16 cellular contexts compared by ENCODE assay signal in genomic region chr1:55526716-55527115, GRCh38.
DNase-seq lines count a peak whose midpoint lies in the region; ATAC-seq and TF ChIP-seq lines count a peak whose summit lies in the region.
"Had no signal": no experiment of that assay in that cellular context is flagged by ENCODE, and none has a peak within 500 bp of the region (broad histone marks: within the 10 kb centered on the region; RNA-seq: fewer than 3 reads in every experiment).

No MANE protein-coding gene starts in this region.

- DNase-seq in DMS 273 (lab: John Stamatoyannopoulos, UW; ENCODE audit: unreplicated experiment) (peak; percentile 23), DMS 273 treated with DMSO at 0.1 percent for 48 hours (lab: John Stamatoyannopoulos, UW) (no peak), NCI-H524 treated with DMSO at 0.1 percent for 48 hours (lab: John Stamatoyannopoulos, UW) (peak; percentile 87), mesendoderm (peak; percentile 2), vagina (ENCODE audit: extremely low spot score in 2 of 2) (no peak), NCI-H345 (lab: John Stamatoyannopoulos, UW) (no peak), cerebellar nuclear complex (lab: John Stamatoyannopoulos, UW) (no peak)
- DNase-seq: AML-193; Caco-2; CD4-positive, alpha-beta T cell; HCEC 1CT had no signal

- H3K79me1 ChIP-seq in mesendoderm (ENCODE audit: low read length): no peaks in the 10 kb centered on the region

- no CpG with 5 or more reads among the region's 3 CpGs for WGBS in mesendoderm (ENCODE audit: extremely low coverage, insufficient coverage, low lambda C conversion rate)

- H3K4me2 ChIP-seq in mesendoderm (ENCODE audit: low read length): no peak overlapping the region
- H3K4me2 ChIP-seq: A549, GM23338 had no signal

- TF ChIP-seq CTCF in vagina (IDR thresholded peaks at IDR 0.05): no peak

- no peak overlapping the region for H4K8ac ChIP-seq in mesendoderm (ENCODE audit: low read depth, low read length)

- no peak for ATAC-seq in HG02884 (IDR thresholded peaks at IDR 0.05; ENCODE audit: unreplicated experiment)
- ATAC-seq: A549, GM23338 had no signal

- intact Hi-C loops in vagina (cut with DNase I): no loop called here

- no peak overlapping the region for H2BK5ac ChIP-seq in mesendoderm (ENCODE audit: low read length)

- H3K27ac ChIP-seq in mesendoderm (ENCODE audit: low read depth, low read length) (no peak overlapping the region), vagina (peak overlapping the region; percentile 6)
- H3K27ac ChIP-seq: 22Rv1, C4-2B had no signal

- H3K79me2 ChIP-seq in mesendoderm (ENCODE audit: control insufficient read depth, insufficient read depth, low read length): no peaks in the 10 kb centered on the region

- no peak overlapping the region for H4K5ac ChIP-seq in mesendoderm (ENCODE audit: low read length)

- H3K4me1 ChIP-seq in mesendoderm (ENCODE audit: control insufficient read depth, low read depth, low read length) (no peaks in the 10 kb centered on the region), vagina (no peaks in the 10 kb centered on the region)

- H2AK5ac ChIP-seq in mesendoderm (ENCODE audit: low read length): no peak overlapping the region

- TF ChIP-seq POLR2A in vagina (IDR thresholded peaks at IDR 0.05): no peak

- no peaks in the 10 kb centered on the region for H3K9me3 ChIP-seq in vagina
- H3K9me3 ChIP-seq: A549, Caco-2 had no signal

- H2BK120ac ChIP-seq in mesendoderm (ENCODE audit: low read depth, low read length): no peak overlapping the region

- H3K4me3 ChIP-seq in mesendoderm (ENCODE audit: low read length): no peak overlapping the region
- no peak overlapping the region for H3K4me3 ChIP-seq in vagina
- H3K4me3 ChIP-seq: A549, GM23338 had no signal

- H3K36me3 ChIP-seq in mesendoderm (ENCODE audit: control insufficient read depth, insufficient read depth, low read length) (no peaks in the 10 kb centered on the region), vagina (no peaks in the 10 kb centered on the region)

- no peak overlapping the region for H3K23ac ChIP-seq in mesendoderm (ENCODE audit: low read length)

- H3K4ac ChIP-seq in mesendoderm (ENCODE audit: low read depth, low read length): no peak overlapping the region

- no peak overlapping the region for H3K9ac ChIP-seq in mesendoderm (ENCODE audit: low read length)

- no peak overlapping the region for H3K56ac ChIP-seq in mesendoderm (ENCODE audit: low read length)

- no peak overlapping the region for H3K18ac ChIP-seq in mesendoderm (ENCODE audit: low read length)

- H3K27me3 ChIP-seq in mesendoderm (ENCODE audit: insufficient read depth, low read length, poor library complexity) (no peaks in the 10 kb centered on the region), vagina (no peaks in the 10 kb centered on the region)

- H2BK15ac ChIP-seq in mesendoderm (replicated peaks; ENCODE audit: low read depth): no peak overlapping the region

Comparison
In these comparisons a context has a peak if more than half of its experiments do, and no peak if none do; other contexts are left out.
1. DNase-seq: peak in DMS 273 (single experiment), NCI-H524 treated with DMSO at 0.1 percent for 48 hours (single experiment) and mesendoderm (single experiment); none in DMS 273 treated with DMSO at 0.1 percent for 48 hours (single experiment), vagina (0 of 2), NCI-H345 (single experiment) and cerebellar nuclear complex (0 of 2).